1 cellular context compared by ENCODE assay signal in the genomic region with DNA sequence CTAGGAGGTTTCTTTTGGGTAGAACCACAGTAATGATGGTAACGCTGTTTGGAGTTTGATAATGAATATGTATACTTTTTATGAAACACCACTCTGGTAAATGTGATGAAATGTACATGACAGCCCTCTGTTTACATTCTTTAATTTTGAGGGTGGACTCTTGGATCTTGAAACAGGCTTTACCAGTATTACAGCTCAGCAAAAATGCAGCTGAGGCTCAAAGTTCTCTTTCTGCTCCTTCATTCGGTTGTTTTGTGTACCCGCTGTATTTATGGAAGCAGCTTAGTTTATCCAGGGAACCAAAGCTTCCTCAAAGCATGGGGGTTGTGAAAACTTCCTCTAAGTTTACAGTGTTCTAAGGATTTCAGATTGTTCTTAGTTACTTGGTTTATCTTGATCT.
A peak's percentile ranks its signal among the peaks of the same experiment; 100 is the strongest.
TF ChIP-seq lines count a peak whose summit lies in the region.

No MANE protein-coding gene starts in this region.

TF ChIP-seq in HepG2, 621 proteins besides CTCF, POLR2A, EP300 and RAD21 (continued from another document and continues in another):
- TF ChIP-seq, protein P1, sequence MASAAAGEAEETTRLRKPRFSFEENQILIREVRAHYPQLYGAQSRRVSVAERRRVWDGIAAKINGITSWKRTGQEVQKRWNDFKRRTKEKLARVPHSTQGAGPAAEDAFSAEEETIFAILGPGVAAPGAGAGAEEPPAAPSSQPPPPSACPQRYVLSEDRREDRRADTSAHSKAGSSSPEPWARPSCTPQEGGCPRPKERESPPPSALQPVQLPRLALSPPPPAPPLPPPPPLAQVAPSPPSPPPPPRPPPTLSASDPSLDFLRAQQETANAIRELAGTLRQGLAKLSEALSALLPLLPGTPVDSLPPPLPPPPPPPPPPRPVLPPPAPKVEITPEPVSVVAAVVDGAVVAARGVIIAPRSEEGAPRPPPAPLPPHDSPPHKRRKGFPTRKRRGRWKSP (CRISPR knock-in tag; IDR thresholded peaks at IDR 0.05) = no peak
- TF ChIP-seq ESRRA (CRISPR knock-in tag; IDR thresholded peaks at IDR 0.05; ENCODE audit: low read depth) (no peak), ZNF839 (CRISPR knock-in tag; IDR thresholded peaks at IDR 0.05; ENCODE audit: borderline replicate concordance) (no peak), ZNF333 (CRISPR knock-in tag; IDR thresholded peaks at IDR 0.05; ENCODE audit: borderline replicate concordance) (no peak), RBFOX2 (IDR thresholded peaks at IDR 0.05; ENCODE audit: low read depth, low read length) (no peak), ZBTB33 (CRISPR knock-in tag; IDR thresholded peaks at IDR 0.05) (no peak), MXD1 (CRISPR knock-in tag; IDR thresholded peaks at IDR 0.05) (no peak), TBX2 (CRISPR knock-in tag; IDR thresholded peaks at IDR 0.05; ENCODE audit: borderline replicate concordance) (no peak), ZNF414 (CRISPR knock-in tag; IDR thresholded peaks at IDR 0.05) (no peak), REXO4 (CRISPR knock-in tag; IDR thresholded peaks at IDR 0.05; ENCODE audit: borderline replicate concordance) (no peak), YY1 (IDR thresholded peaks at IDR 0.05; ENCODE audit: insufficient read depth, insufficient replicate concordance, low read depth, low read length) (no peak), ZNF672 (CRISPR knock-in tag; IDR thresholded peaks at IDR 0.05) (no peak), ONECUT2 (CRISPR knock-in tag; IDR thresholded peaks at IDR 0.05) (no peak), TSC22D2 (CRISPR knock-in tag; IDR thresholded peaks at IDR 0.05; ENCODE audit: borderline replicate concordance) (no peak), SOX6 (IDR thresholded peaks at IDR 0.05) (no peak), SOX6 (CRISPR knock-in tag; IDR thresholded peaks at IDR 0.05) (peak; percentile 84), NFIB (CRISPR knock-in tag; IDR thresholded peaks at IDR 0.05; ENCODE audit: borderline replicate concordance) (no peak), CHD4 (IDR thresholded peaks at IDR 0.05; ENCODE audit: borderline replicate concordance, low read length) (no peak; the same call in 1 of the 2 replicates), SP1 (IDR thresholded peaks at IDR 0.05) (no peak), SP1 (CRISPR knock-in tag; IDR thresholded peaks at IDR 0.05) (no peak), ZFX (CRISPR knock-in tag; IDR thresholded peaks at IDR 0.05; ENCODE audit: low read depth) (no peak), MED1 (CRISPR knock-in tag; IDR thresholded peaks at IDR 0.05) (peak; percentile 81), FOXP1 (IDR thresholded peaks at IDR 0.05) (peak; percentile 43; the same call in 1 of the 2 replicates), FOXP1 (CRISPR knock-in tag; IDR thresholded peaks at IDR 0.05) (peak; percentile 94), FOSL1 (CRISPR knock-in tag; IDR thresholded peaks at IDR 0.05; ENCODE audit: borderline replicate concordance) (no peak), ZKSCAN5 (CRISPR knock-in tag; IDR thresholded peaks at IDR 0.05) (no peak), KLF16 (CRISPR knock-in tag; IDR thresholded peaks at IDR 0.05) (peak in 1 of 2 experiments; percentile 52; a peak in 1 of 4 replicates), TRIM24 (CRISPR knock-in tag; IDR thresholded peaks at IDR 0.05) (no peak), GATA4 (IDR thresholded peaks at IDR 0.05; ENCODE audit: borderline replicate concordance, low read depth) (no peak), MXD3 (CRISPR knock-in tag; IDR thresholded peaks at IDR 0.05) (no peak), FOXM1 (CRISPR knock-in tag; IDR thresholded peaks at IDR 0.05) (no peak), KIAA2018 (CRISPR knock-in tag; IDR thresholded peaks at IDR 0.05; ENCODE audit: borderline replicate concordance) (no peak), ZSCAN30 (CRISPR knock-in tag; IDR thresholded peaks at IDR 0.05) (no peak), KMT2B (CRISPR knock-in tag; IDR thresholded peaks at IDR 0.05) (0 out of 2 replicates have a peak, but pooled peaks have one; percentile 36), ZNF136 (CRISPR knock-in tag; IDR thresholded peaks at IDR 0.05; ENCODE audit: low read depth) (no peak), ARNT (IDR thresholded peaks at IDR 0.05) (no peak), PHF5A (CRISPR knock-in tag; IDR thresholded peaks at IDR 0.05; ENCODE audit: low read depth, unreplicated experiment) (no peak)
- TF ChIP-seq, protein P2, sequence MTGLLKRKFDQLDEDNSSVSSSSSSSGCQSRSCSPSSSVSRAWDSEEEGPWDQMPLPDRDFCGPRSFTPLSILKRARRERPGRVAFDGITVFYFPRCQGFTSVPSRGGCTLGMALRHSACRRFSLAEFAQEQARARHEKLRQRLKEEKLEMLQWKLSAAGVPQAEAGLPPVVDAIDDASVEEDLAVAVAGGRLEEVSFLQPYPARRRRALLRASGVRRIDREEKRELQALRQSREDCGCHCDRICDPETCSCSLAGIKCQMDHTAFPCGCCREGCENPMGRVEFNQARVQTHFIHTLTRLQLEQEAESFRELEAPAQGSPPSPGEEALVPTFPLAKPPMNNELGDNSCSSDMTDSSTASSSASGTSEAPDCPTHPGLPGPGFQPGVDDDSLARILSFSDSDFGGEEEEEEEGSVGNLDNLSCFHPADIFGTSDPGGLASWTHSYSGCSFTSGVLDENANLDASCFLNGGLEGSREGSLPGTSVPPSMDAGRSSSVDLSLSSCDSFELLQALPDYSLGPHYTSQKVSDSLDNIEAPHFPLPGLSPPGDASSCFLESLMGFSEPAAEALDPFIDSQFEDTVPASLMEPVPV (CRISPR knock-in tag; IDR thresholded peaks at IDR 0.05) = no peak
- TF ChIP-seq, protein P3, sequence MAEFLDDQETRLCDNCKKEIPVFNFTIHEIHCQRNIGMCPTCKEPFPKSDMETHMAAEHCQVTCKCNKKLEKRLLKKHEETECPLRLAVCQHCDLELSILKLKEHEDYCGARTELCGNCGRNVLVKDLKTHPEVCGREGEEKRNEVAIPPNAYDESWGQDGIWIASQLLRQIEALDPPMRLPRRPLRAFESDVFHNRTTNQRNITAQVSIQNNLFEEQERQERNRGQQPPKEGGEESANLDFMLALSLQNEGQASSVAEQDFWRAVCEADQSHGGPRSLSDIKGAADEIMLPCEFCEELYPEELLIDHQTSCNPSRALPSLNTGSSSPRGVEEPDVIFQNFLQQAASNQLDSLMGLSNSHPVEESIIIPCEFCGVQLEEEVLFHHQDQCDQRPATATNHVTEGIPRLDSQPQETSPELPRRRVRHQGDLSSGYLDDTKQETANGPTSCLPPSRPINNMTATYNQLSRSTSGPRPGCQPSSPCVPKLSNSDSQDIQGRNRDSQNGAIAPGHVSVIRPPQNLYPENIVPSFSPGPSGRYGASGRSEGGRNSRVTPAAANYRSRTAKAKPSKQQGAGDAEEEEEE (CRISPR knock-in tag; IDR thresholded peaks at IDR 0.05; ENCODE audit: borderline replicate concordance) = no peak
- TF ChIP-seq, protein P4, sequence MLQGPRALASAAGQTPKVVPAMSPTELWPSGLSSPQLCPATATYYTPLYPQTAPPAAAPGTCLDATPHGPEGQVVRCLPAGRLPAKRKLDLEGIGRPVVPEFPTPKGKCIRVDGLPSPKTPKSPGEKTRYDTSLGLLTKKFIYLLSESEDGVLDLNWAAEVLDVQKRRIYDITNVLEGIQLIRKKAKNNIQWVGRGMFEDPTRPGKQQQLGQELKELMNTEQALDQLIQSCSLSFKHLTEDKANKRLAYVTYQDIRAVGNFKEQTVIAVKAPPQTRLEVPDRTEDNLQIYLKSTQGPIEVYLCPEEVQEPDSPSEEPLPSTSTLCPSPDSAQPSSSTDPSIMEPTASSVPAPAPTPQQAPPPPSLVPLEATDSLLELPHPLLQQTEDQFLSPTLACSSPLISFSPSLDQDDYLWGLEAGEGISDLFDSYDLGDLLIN (CRISPR knock-in tag; IDR thresholded peaks at IDR 0.05; ENCODE audit: borderline replicate concordance) = no peak
- TF ChIP-seq, protein P5, sequence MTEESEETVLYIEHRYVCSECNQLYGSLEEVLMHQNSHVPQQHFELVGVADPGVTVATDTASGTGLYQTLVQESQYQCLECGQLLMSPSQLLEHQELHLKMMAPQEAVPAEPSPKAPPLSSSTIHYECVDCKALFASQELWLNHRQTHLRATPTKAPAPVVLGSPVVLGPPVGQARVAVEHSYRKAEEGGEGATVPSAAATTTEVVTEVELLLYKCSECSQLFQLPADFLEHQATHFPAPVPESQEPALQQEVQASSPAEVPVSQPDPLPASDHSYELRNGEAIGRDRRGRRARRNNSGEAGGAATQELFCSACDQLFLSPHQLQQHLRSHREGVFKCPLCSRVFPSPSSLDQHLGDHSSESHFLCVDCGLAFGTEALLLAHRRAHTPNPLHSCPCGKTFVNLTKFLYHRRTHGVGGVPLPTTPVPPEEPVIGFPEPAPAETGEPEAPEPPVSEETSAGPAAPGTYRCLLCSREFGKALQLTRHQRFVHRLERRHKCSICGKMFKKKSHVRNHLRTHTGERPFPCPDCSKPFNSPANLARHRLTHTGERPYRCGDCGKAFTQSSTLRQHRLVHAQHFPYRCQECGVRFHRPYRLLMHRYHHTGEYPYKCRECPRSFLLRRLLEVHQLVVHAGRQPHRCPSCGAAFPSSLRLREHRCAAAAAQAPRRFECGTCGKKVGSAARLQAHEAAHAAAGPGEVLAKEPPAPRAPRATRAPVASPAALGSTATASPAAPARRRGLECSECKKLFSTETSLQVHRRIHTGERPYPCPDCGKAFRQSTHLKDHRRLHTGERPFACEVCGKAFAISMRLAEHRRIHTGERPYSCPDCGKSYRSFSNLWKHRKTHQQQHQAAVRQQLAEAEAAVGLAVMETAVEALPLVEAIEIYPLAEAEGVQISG (CRISPR knock-in tag; IDR thresholded peaks at IDR 0.05) = no peak
